ENCODE assay signal across 1 cellular context in the genomic region with DNA sequence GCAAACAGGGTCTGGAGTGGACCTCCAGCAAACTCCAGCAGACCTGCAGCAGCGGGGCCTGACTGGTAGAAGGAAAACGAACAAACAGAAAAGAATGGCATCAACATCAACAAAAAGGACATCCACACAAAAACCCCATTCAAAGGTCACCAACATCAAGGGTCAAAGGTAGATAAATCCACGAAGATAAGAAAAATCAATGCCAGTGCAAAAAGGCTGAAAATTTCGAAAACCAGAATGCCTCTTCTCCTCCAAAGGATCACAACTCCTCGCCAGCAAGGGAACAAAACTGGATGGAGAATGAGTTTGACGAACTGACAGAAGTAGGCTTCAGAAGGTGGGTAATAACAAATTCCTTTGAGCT.
TF ChIP-seq lines count a peak whose summit lies in the region.

No MANE protein-coding gene starts in this region.

TF ChIP-seq in liver, 16 proteins besides CTCF, POLR2A, EP300 and RAD21:
- TF ChIP-seq RXRA (IDR thresholded peaks at IDR 0.05) (peak; percentile 60 to 62), HNF4A (conservative IDR thresholded peaks at IDR 0.05) (peak; percentile 61 to 64), SP1 (IDR thresholded peaks at IDR 0.05) (peak; percentile 30), NR2F2 (IDR thresholded peaks at IDR 0.05) (peak; percentile 38), JUND (IDR thresholded peaks at IDR 0.05) (peak in 1 of 2 donors; percentile 9)
